ENCODE assay signal across 32 cellular contexts in genomic region chr11:61921446-61921845, GRCh38. TPM values are rescaled to one million over a fixed set of nuclear protein-coding genes. Genes with fewer than 3 reads are reported as not detected.
DNase-seq lines count a peak whose midpoint lies in the region; ATAC-seq and TF ChIP-seq lines count a peak whose summit lies in the region.
"Had no signal": no experiment of that assay in that cellular context is flagged by ENCODE, and none has a peak within 500 bp of the region (broad histone marks: within the 10 kb centered on the region; RNA-seq: fewer than 3 reads in every experiment).

No MANE protein-coding gene starts in this region.

- no peaks in the 10 kb centered on the region for H3K9me3 Mint-ChIP-seq in dendritic cell treated with granulocyte-macrophage colony-stimulating factor and Interleukin-4, amounts not matched to agents 40 ng/mL and 50 ng/mL, for 4 days
- H3K9me3 Mint-ChIP-seq: central memory CD8-positive, alpha-beta T cell; endodermal cell had no signal

- no peaks in the 10 kb centered on the region for H3K9me3 ChIP-seq in left ventricle myocardium inferior (replicated peaks)
- no peaks in the 10 kb centered on the region for H3K9me3 ChIP-seq in neuronal stem cell (replicated peaks in 1 of 2; ENCODE audit: control insufficient read depth in 2 of 2, insufficient read depth in 1 of 2, low read depth in 1 of 2, low read length in 2 of 2)
- H3K9me3 ChIP-seq in testis = no peaks in the 10 kb centered on the region
- H3K9me3 ChIP-seq: heart left ventricle, mucosa of descending colon, upper lobe of right lung had no signal

- H3K4me3 ChIP-seq in left ventricle myocardium inferior = no peak overlapping the region
- H3K4me3 ChIP-seq in neuronal stem cell (ENCODE audit: low read length in 2 of 2) = no peak overlapping the region
- no peak overlapping the region for H3K4me3 ChIP-seq in testis
- H3K4me3 ChIP-seq: heart left ventricle, lung, mucosa of descending colon, upper lobe of right lung had no signal

- peak overlapping the region; percentile 2 for H3K18ac ChIP-seq in neuronal stem cell (ENCODE audit: low read length)

- peaks cover 69% of the 10 kb centered on the region for H3K4me1 Mint-ChIP-seq in dendritic cell treated with granulocyte-macrophage colony-stimulating factor and Interleukin-4, amounts not matched to agents 40 ng/mL and 50 ng/mL, for 4 days (ENCODE audit: low read depth)

- no peak overlapping the region for H3K4me3 Mint-ChIP-seq in dendritic cell treated with granulocyte-macrophage colony-stimulating factor and Interleukin-4, amounts not matched to agents 40 ng/mL and 50 ng/mL, for 4 days
- H3K4me3 Mint-ChIP-seq: activated CD8-positive, alpha-beta memory T cell treated with anti-CD3 and anti-CD28 coated beads, Interleukin-2, amount 10 ng/mL, durations not matched to agents 7 days and 5 days; CD4-positive, CD25-positive, alpha-beta regulatory T cell; central memory CD8-positive, alpha-beta T cell; endodermal cell; T-helper 17 cell had no signal

- peak overlapping the region; percentile 94 for H3K27ac ChIP-seq in left ventricle myocardium inferior (replicated peaks)
- H3K27ac ChIP-seq in neuronal stem cell (replicated peaks; ENCODE audit: low read length) = no peak overlapping the region
- H3K27ac ChIP-seq in testis = peak overlapping the region; percentile 71 to 83
- H3K27ac ChIP-seq: foreskin keratinocyte, HL-60 had no signal

- peaks cover 10% of the 10 kb centered on the region for H3K27me3 ChIP-seq in left ventricle myocardium inferior (ENCODE audit: low read depth)
- H3K27me3 ChIP-seq in neuronal stem cell (ENCODE audit: control insufficient read depth in 3 of 3, insufficient read depth in 3 of 3, low read depth in 1 of 3, low read length in 3 of 3) = peaks cover 4 to 34% (median 19%) of the 10 kb centered on the region in 3 experiments
- H3K27me3 ChIP-seq in testis = no peaks in the 10 kb centered on the region

- H3K4me1 ChIP-seq in left ventricle myocardium inferior = peaks cover 67% of the 10 kb centered on the region
- H3K4me1 ChIP-seq in neuronal stem cell (ENCODE audit: control insufficient read depth in 2 of 2, insufficient read depth in 1 of 2, low read depth in 1 of 2, low read length in 2 of 2) = peaks cover 14 to 19% of the 10 kb centered on the region in 2 donors
- H3K4me1 ChIP-seq in testis = peaks cover 56% of the 10 kb centered on the region
- H3K4me1 ChIP-seq: foreskin keratinocyte had no signal

- H3K27ac Mint-ChIP-seq in dendritic cell treated with granulocyte-macrophage colony-stimulating factor and Interleukin-4, amounts not matched to agents 40 ng/mL and 50 ng/mL, for 4 days = peak overlapping the region; percentile 60
- H3K27ac Mint-ChIP-seq: activated CD8-positive, alpha-beta memory T cell treated with anti-CD3 and anti-CD28 coated beads, Interleukin-2, amount 10 ng/mL, durations not matched to agents 7 days and 5 days; endodermal cell; T-helper 17 cell had no signal

- TF ChIP-seq POLR2A in testis (IDR thresholded peaks at IDR 0.05) = no peak

- H2BK15ac ChIP-seq in neuronal stem cell (ENCODE audit: low read length) = no peak overlapping the region

- H3K4ac ChIP-seq in neuronal stem cell (ENCODE audit: low read length) = no peak overlapping the region

- H3K9ac ChIP-seq in neuronal stem cell (ENCODE audit: low read depth, low read length, poor library complexity) = no peak overlapping the region

- H2AK5ac ChIP-seq in neuronal stem cell (ENCODE audit: low read depth, low read length) = no peak overlapping the region

- no peak overlapping the region for H3K14ac ChIP-seq in neuronal stem cell (ENCODE audit: low read length)

- H3K36me3 Mint-ChIP-seq in dendritic cell treated with granulocyte-macrophage colony-stimulating factor and Interleukin-4, amounts not matched to agents 40 ng/mL and 50 ng/mL, for 4 days (ENCODE audit: low read depth) = peaks cover 2% of the 10 kb centered on the region
- H3K36me3 Mint-ChIP-seq: activated CD8-positive, alpha-beta memory T cell treated with anti-CD3 and anti-CD28 coated beads, Interleukin-2, amount 10 ng/mL, durations not matched to agents 7 days and 5 days; CD4-positive, CD25-positive, alpha-beta regulatory T cell had no signal

- no CpG with 5 or more reads among the region's 3 CpGs for WGBS in neuronal stem cell (ENCODE audit: extremely low coverage in 2 of 2, insufficient read length in 2 of 2, insufficient replicate concordance in 1 of 2), 2 donors
- 85 to 87% methylated on average over 3 of the region's 3 CpGs for WGBS in testis, 2 donors

- no peak overlapping the region for H2BK120ac ChIP-seq in neuronal stem cell (ENCODE audit: low read depth, low read length)

- H4K8ac ChIP-seq in neuronal stem cell (ENCODE audit: low read depth, low read length) = no peak overlapping the region

- H3K27me3 Mint-ChIP-seq in dendritic cell treated with granulocyte-macrophage colony-stimulating factor and Interleukin-4, amounts not matched to agents 40 ng/mL and 50 ng/mL, for 4 days = peaks cover 49% of the 10 kb centered on the region

- H4K91ac ChIP-seq in neuronal stem cell (ENCODE audit: low read depth, low read length, poor library complexity) = no peak overlapping the region

- H3K23ac ChIP-seq in neuronal stem cell (ENCODE audit: low read depth, low read length, poor library complexity) = no peak overlapping the region

- H2AFZ ChIP-seq in neuronal stem cell (ENCODE audit: low read length) = no peak overlapping the region

- no peak overlapping the region for H2BK5ac ChIP-seq in neuronal stem cell (ENCODE audit: low read length)

- TF ChIP-seq CTCF in left ventricle myocardium inferior (IDR thresholded peaks at IDR 0.05; ENCODE audit: borderline replicate concordance) = no peak
- no peak for TF ChIP-seq CTCF in testis (IDR thresholded peaks at IDR 0.05)

- peaks cover 1% of the 10 kb centered on the region for H3K79me1 ChIP-seq in neuronal stem cell (ENCODE audit: low read depth, low read length)

- intact Hi-C loops in left ventricle myocardium inferior (cut with micrococcal nuclease) (no loop called here), cardiac septum (cut with DNase I) (no loop called here), testis (cut with DNase I; ENCODE audit: low total_unique reads) (no loop called here)
- intact Hi-C loops in dendritic cell treated with granulocyte-macrophage colony-stimulating factor and Interleukin-4, amounts not matched to agents 40 ng/mL and 50 ng/mL, for 4 days (cut with micrococcal nuclease) = no loop called here

- DNase-seq in left ventricle myocardium inferior (no peak), cardiac septum (ENCODE audit: low spot score) (no peak), neuronal stem cell (ENCODE audit: low spot score) (no peak), testis (no peak), NCI-H748 treated with DMSO at 0.1 percent for 48 hours (lab: John Stamatoyannopoulos, UW) (no peak)
- no peak for DNase-seq in activated naive CD4-positive, alpha-beta T cell treated with anti-CD3 and anti-CD28 coated beads, Interleukin-2, amount 50 U/mL, for 16 hours
- DNase-seq: activated CD8-positive, alpha-beta memory T cell treated with anti-CD3 and anti-CD28 coated beads, Interleukin-2, amount 10 ng/mL, durations not matched to agents 7 days and 5 days; CD4-positive, CD25-positive, alpha-beta regulatory T cell; endodermal cell; foreskin keratinocyte; H7; heart left ventricle; Kasumi-1; mucosa of descending colon; MV-4-11; NCI-H1436; NCI-H2081; NCI-H345; NCI-H774; Right ventricle myocardium superior; stimulated activated CD4-positive, alpha-beta T cell treated with anti-CD3 and anti-CD28 coated beads, Interleukin-12 subunit alpha, Interleukin-12 subunit beta, amount 100 ng/mL, for 4 hours; stimulated activated CD4-positive, alpha-beta T cell treated with anti-CD3 and anti-CD28 coated beads, Interleukin-4, amount 100 ng/mL, for 1 hour; T-helper 17 cell; upper lobe of right lung had no signal

- no peak overlapping the region for H3K4me2 ChIP-seq in neuronal stem cell (ENCODE audit: insufficient read depth, low read length, poor library complexity, severe bottlenecking)

- H3K36me3 ChIP-seq in left ventricle myocardium inferior = no peaks in the 10 kb centered on the region
- H3K36me3 ChIP-seq in neuronal stem cell (replicated peaks in 1 of 2; ENCODE audit: control insufficient read depth in 2 of 2, insufficient read depth in 2 of 2, low read length in 2 of 2) = no peaks in the 10 kb centered on the region
- no peaks in the 10 kb centered on the region for H3K36me3 ChIP-seq in testis (ENCODE audit: low read depth, missing control alignments)
- H3K36me3 ChIP-seq: heart left ventricle, upper lobe of right lung had no signal

- no peak for ATAC-seq in GM18907 (IDR thresholded peaks at IDR 0.05; ENCODE audit: unreplicated experiment)
- ATAC-seq: activated CD8-positive, alpha-beta memory T cell treated with anti-CD3 and anti-CD28 coated beads, Interleukin-2, amount 10 ng/mL, durations not matched to agents 7 days and 5 days; esophagus mucosa; foreskin keratinocyte; heart left ventricle; mucosa of descending colon; Panc1; sciatic nerve; T-helper 17 cell; upper lobe of right lung had no signal

- H2BK12ac ChIP-seq in neuronal stem cell (ENCODE audit: low read length) = no peak overlapping the region

RNA-seq across cellular contexts. Expression of gene RAB3IL1, which starts 4.1 kb away (rescaled TPM):
- total RNA-seq in left ventricle myocardium inferior = 9.5 TPM
- total RNA-seq in cardiac septum = 9.4 TPM
- polyA plus RNA-seq in neuronal stem cell (2013, experiment 1 of 2) = 2.4 TPM
- polyA plus RNA-seq in neuronal stem cell (2013, experiment 2 of 2) = 3.5 TPM
- 10 to 100 TPM; 57.7 to 65.8 TPM for total RNA-seq in testis
- polyA plus RNA-seq in testis (ENCODE audit: insufficient read depth, low read depth, low replicate concordance) = 88.2 TPM
- total RNA-seq: activated CD8-positive, alpha-beta memory T cell treated with anti-CD3 and anti-CD28 coated beads, Interleukin-2, amount 10 ng/mL, durations not matched to agents 7 days and 5 days; CD4-positive, CD25-positive, alpha-beta regulatory T cell; T-helper 17 cell had no signal
- polyA plus RNA-seq: CD4-positive, CD25-positive, alpha-beta regulatory T cell had no signal

RNA-seq across cellular contexts. Expression of gene BEST1, which starts 28.7 kb away (rescaled TPM):
- 0.58 TPM for total RNA-seq in left ventricle myocardium inferior
- 1.1 TPM for total RNA-seq in cardiac septum
- 0.11 TPM for polyA plus RNA-seq in neuronal stem cell (2013, experiment 1 of 2)
- 0.10 TPM for polyA plus RNA-seq in neuronal stem cell (2013, experiment 2 of 2)
- total RNA-seq in testis = 10 to 100 TPM; 21.0 to 33.4 TPM
- polyA plus RNA-seq in testis (ENCODE audit: insufficient read depth, low read depth, low replicate concordance) = 9.2 TPM
- total RNA-seq: activated CD8-positive, alpha-beta memory T cell treated with anti-CD3 and anti-CD28 coated beads, Interleukin-2, amount 10 ng/mL, durations not matched to agents 7 days and 5 days had no signal

RNA-seq across cellular contexts. Expression of gene FADS3, which starts 30.1 kb away (rescaled TPM):
- total RNA-seq in left ventricle myocardium inferior (65.5 TPM), cardiac septum (126 TPM), testis (10 to 100 TPM; 50.6 to 88.5 TPM)
- 25.1 TPM for polyA plus RNA-seq in neuronal stem cell (2013, experiment 1 of 2)
- polyA plus RNA-seq in neuronal stem cell (2013, experiment 2 of 2) = 25.6 TPM
- polyA plus RNA-seq in testis (ENCODE audit: insufficient read depth, low read depth, low replicate concordance) = 20.5 TPM

RNA-seq across cellular contexts. Expression of gene FTH1, which starts 46.0 kb away (rescaled TPM):
- total RNA-seq in left ventricle myocardium inferior = 2,346 TPM
- total RNA-seq in cardiac septum = 3,174 TPM
- polyA plus RNA-seq in neuronal stem cell (2013, experiment 1 of 2) = 1,611 TPM
- polyA plus RNA-seq in neuronal stem cell (2013, experiment 2 of 2) = 1,599 TPM
- total RNA-seq in testis = 1,000 to 10,000 TPM; 1,162 to 1,419 TPM
- 2,237 TPM for polyA plus RNA-seq in testis (ENCODE audit: insufficient read depth, low read depth, low replicate concordance)

Comparison
In these comparisons a context has a peak if more than half of its experiments do, and no peak if none do; other contexts are left out.
1. RNA of gene BEST1, which starts 28.7 kb away (total RNA-seq): 21.0 to 33.4 TPM in testis; 1.1 TPM in cardiac septum (single experiment) and 0.58 TPM in left ventricle myocardium inferior (single experiment); every median in the first group is over 10 times any median in the second.